In the genomic region with DNA sequence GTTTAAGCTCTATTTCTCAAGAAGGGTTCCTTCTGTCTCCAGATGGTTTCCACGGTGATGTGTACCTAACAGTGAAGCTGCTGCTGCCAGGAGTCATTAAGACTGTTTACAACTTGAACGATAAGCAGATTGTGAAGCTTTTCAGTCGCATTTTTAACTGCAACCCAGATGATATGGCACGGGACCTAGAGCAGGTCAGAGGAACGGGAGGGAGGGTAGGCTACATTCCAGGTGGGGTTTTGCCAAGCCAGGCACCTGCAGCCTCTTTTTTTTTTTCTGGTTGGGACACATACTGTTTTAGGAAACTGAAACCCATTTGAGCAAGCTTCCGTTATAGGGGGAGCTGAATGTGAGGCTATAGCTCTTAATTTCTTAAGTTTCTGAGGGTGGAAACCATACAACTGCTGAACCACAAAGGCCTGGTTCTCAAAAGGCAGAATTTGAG, we compare ENCODE assay signal across 13 cellular contexts. TPM values are rescaled to one million over a fixed set of nuclear protein-coding genes. Genes with fewer than 3 reads are reported as not detected.
DNase-seq lines count a peak whose midpoint lies in the region; ATAC-seq and TF ChIP-seq lines count a peak whose summit lies in the region.
"Had no signal": no experiment of that assay in that cellular context is flagged by ENCODE, and none has a peak within 500 bp of the region (broad histone marks: within the 10 kb centered on the region; RNA-seq: fewer than 3 reads in every experiment).

No MANE protein-coding gene starts in this region.

- CTCF ChIA-PET in activated CD4-positive, alpha-beta T cell treated with anti-CD3 and anti-CD28 coated beads, Interleukin-2, amount 10 ng/mL, durations not matched to agents 7 days and 5 days (lab: Charles Lee): interaction anchor here (0.6 to 2.8 kb wide), 7 partner anchors 10 to 449 kb away, joined by 3 to 14 read pairs (median 3); a partner anchor contains a TSS

- peaks cover 26% of the 10 kb centered on the region for H3K4me1 Mint-ChIP-seq in activated CD4-positive, alpha-beta T cell treated with anti-CD3 and anti-CD28 coated beads, Interleukin-2, amount 10 ng/mL, durations not matched to agents 7 days and 5 days
- peaks cover 17% of the 10 kb centered on the region for H3K4me1 Mint-ChIP-seq in activated T-helper 1 cell treated with anti-CD3 and anti-CD28 coated beads, Interleukin-12 subunit alpha, Interleukin-12 subunit beta, Interleukin-2, Interleukin-4 antibody, amounts not matched to agents 30 ng/mL and 10 ng/mL and 1 ng/mL, durations not matched to agents 14 hours and 24 hours and 36 hours (ENCODE audit: low read depth)
- H3K4me1 Mint-ChIP-seq: B cell had no signal

- DNase-seq in AG09319 (ENCODE audit: extremely low read depth, low read depth) (peak; percentile 24), GM13976 (ENCODE audit: low spot score) (peak; percentile 43), RPMI8226 (peak; percentile 94), lower lobe of right lung (no peak), NCI-H146 (lab: John Stamatoyannopoulos, UW) (no peak)
- no peak for DNase-seq in activated CD4-positive, alpha-beta T cell treated with anti-CD3 and anti-CD28 coated beads, Interleukin-2, amount 10 ng/mL, durations not matched to agents 7 days and 5 days
- DNase-seq in activated T-helper 1 cell treated with anti-CD3 and anti-CD28 coated beads, Interleukin-12 subunit alpha, Interleukin-12 subunit beta, Interleukin-2, Interleukin-4 antibody, amounts not matched to agents 30 ng/mL and 10 ng/mL and 1 ng/mL, durations not matched to agents 14 hours and 24 hours and 36 hours (ENCODE audit: low spot score): no peak
- DNase-seq: amygdala, foreskin fibroblast, islet precursor cell had no signal

- intact Hi-C loops in lower lobe of right lung (cut with DNase I): no loop called here
- intact Hi-C loops in activated T-helper 1 cell treated with anti-CD3 and anti-CD28 coated beads, Interleukin-12 subunit alpha, Interleukin-12 subunit beta, Interleukin-2, Interleukin-4 antibody, amounts not matched to agents 30 ng/mL and 10 ng/mL and 1 ng/mL, durations not matched to agents 14 hours and 24 hours and 36 hours (cut with micrococcal nuclease): no loop called here

- H3K4me1 ChIP-seq in lower lobe of right lung: peaks cover 10% of the 10 kb centered on the region

- peak overlapping the region; percentile 49 for H3K27ac ChIP-seq in lower lobe of right lung

- TF ChIP-seq CTCF in AG09319 (IDR thresholded peaks at IDR 0.05; ENCODE audit: low read depth, low read length): no peak
- no peak for TF ChIP-seq CTCF in GM13976 (IDR thresholded peaks at IDR 0.05; ENCODE audit: borderline replicate concordance, control extremely low read depth, extremely low read depth, insufficient read depth, missing control alignments)
- TF ChIP-seq CTCF in lower lobe of right lung (IDR thresholded peaks at IDR 0.05): no peak

- no peaks in the 10 kb centered on the region for H3K27me3 Mint-ChIP-seq in activated CD4-positive, alpha-beta T cell treated with anti-CD3 and anti-CD28 coated beads, Interleukin-2, amount 10 ng/mL, durations not matched to agents 7 days and 5 days
- no peaks in the 10 kb centered on the region for H3K27me3 Mint-ChIP-seq in activated T-helper 1 cell treated with anti-CD3 and anti-CD28 coated beads, Interleukin-12 subunit alpha, Interleukin-12 subunit beta, Interleukin-2, Interleukin-4 antibody, amounts not matched to agents 30 ng/mL and 10 ng/mL and 1 ng/mL, durations not matched to agents 14 hours and 24 hours and 36 hours (ENCODE audit: insufficient read depth)
- H3K27me3 Mint-ChIP-seq: B cell had no signal

- in situ Hi-C loops in GM13976 (cut with MboI; ENCODE audit: low sequenced_read_pairs, unreplicated experiment): no loop called here

- no peaks in the 10 kb centered on the region for H3K9me3 Mint-ChIP-seq in activated CD4-positive, alpha-beta T cell treated with anti-CD3 and anti-CD28 coated beads, Interleukin-2, amount 10 ng/mL, durations not matched to agents 7 days and 5 days
- H3K9me3 Mint-ChIP-seq in activated T-helper 1 cell treated with anti-CD3 and anti-CD28 coated beads, Interleukin-12 subunit alpha, Interleukin-12 subunit beta, Interleukin-2, Interleukin-4 antibody, amounts not matched to agents 30 ng/mL and 10 ng/mL and 1 ng/mL, durations not matched to agents 14 hours and 24 hours and 36 hours: no peaks in the 10 kb centered on the region

- H3K36me3 ChIP-seq in lower lobe of right lung: peaks cover 88% of the 10 kb centered on the region

- H3K4me3 Mint-ChIP-seq in activated CD4-positive, alpha-beta T cell treated with anti-CD3 and anti-CD28 coated beads, Interleukin-2, amount 10 ng/mL, durations not matched to agents 7 days and 5 days: no peak overlapping the region
- no peak overlapping the region for H3K4me3 Mint-ChIP-seq in activated T-helper 1 cell treated with anti-CD3 and anti-CD28 coated beads, Interleukin-12 subunit alpha, Interleukin-12 subunit beta, Interleukin-2, Interleukin-4 antibody, amounts not matched to agents 30 ng/mL and 10 ng/mL and 1 ng/mL, durations not matched to agents 14 hours and 24 hours and 36 hours
- H3K4me3 Mint-ChIP-seq: B cell had no signal

- ATAC-seq in lower lobe of right lung: peak; percentile 87 to 91
- no peak for ATAC-seq in HG03196 (IDR thresholded peaks at IDR 0.05; ENCODE audit: unreplicated experiment)
- ATAC-seq: K562 had no signal

- H3K36me3 Mint-ChIP-seq in activated CD4-positive, alpha-beta T cell treated with anti-CD3 and anti-CD28 coated beads, Interleukin-2, amount 10 ng/mL, durations not matched to agents 7 days and 5 days (ENCODE audit: low read depth): peaks cover 54% of the 10 kb centered on the region
- peaks cover 58% of the 10 kb centered on the region for H3K36me3 Mint-ChIP-seq in activated T-helper 1 cell treated with anti-CD3 and anti-CD28 coated beads, Interleukin-12 subunit alpha, Interleukin-12 subunit beta, Interleukin-2, Interleukin-4 antibody, amounts not matched to agents 30 ng/mL and 10 ng/mL and 1 ng/mL, durations not matched to agents 14 hours and 24 hours and 36 hours (ENCODE audit: low read depth)

- no peaks in the 10 kb centered on the region for H3K27me3 ChIP-seq in lower lobe of right lung (ENCODE audit: low read depth)

- H3K4me3 ChIP-seq in lower lobe of right lung: no peak overlapping the region
- H3K4me3 ChIP-seq: K562 had no signal

- H3K27ac Mint-ChIP-seq in activated CD4-positive, alpha-beta T cell treated with anti-CD3 and anti-CD28 coated beads, Interleukin-2, amount 10 ng/mL, durations not matched to agents 7 days and 5 days: no peak overlapping the region
- no peak overlapping the region for H3K27ac Mint-ChIP-seq in activated T-helper 1 cell treated with anti-CD3 and anti-CD28 coated beads, Interleukin-12 subunit alpha, Interleukin-12 subunit beta, Interleukin-2, Interleukin-4 antibody, amounts not matched to agents 30 ng/mL and 10 ng/mL and 1 ng/mL, durations not matched to agents 14 hours and 24 hours and 36 hours
- H3K27ac Mint-ChIP-seq: B cell had no signal

- POLR2A ChIA-PET in activated CD4-positive, alpha-beta T cell treated with anti-CD3 and anti-CD28 coated beads, Interleukin-2, amount 10 ng/mL, durations not matched to agents 7 days and 5 days (lab: Charles Lee): interaction anchor here (0.6 kb wide), 1 partner anchor 95 kb away, joined by 3 read pairs; no protein-coding TSS in a partner anchor

- no peaks in the 10 kb centered on the region for H3K9me3 ChIP-seq in lower lobe of right lung

RNA-seq across cellular contexts. Expression of a gene that starts 10.6 kb away (rescaled TPM):
- 26.6 TPM for total RNA-seq in lower lobe of right lung
- 10 to 100 TPM; 42.8 to 46.1 TPM for total RNA-seq in activated CD4-positive, alpha-beta T cell treated with anti-CD3 and anti-CD28 coated beads, Interleukin-2, amount 10 ng/mL, durations not matched to agents 7 days and 5 days
- 70.9 and 75.2 TPM in 2 replicates for total RNA-seq in activated T-helper 1 cell treated with anti-CD3 and anti-CD28 coated beads, Interleukin-12 subunit alpha, Interleukin-12 subunit beta, Interleukin-2, Interleukin-4 antibody, amounts not matched to agents 30 ng/mL and 10 ng/mL and 1 ng/mL, durations not matched to agents 14 hours and 24 hours and 36 hours

RNA-seq across cellular contexts. Expression of a gene that starts 29.6 kb away (rescaled TPM):
- total RNA-seq in lower lobe of right lung: 17.8 TPM
- total RNA-seq in activated CD4-positive, alpha-beta T cell treated with anti-CD3 and anti-CD28 coated beads, Interleukin-2, amount 10 ng/mL, durations not matched to agents 7 days and 5 days: 10 to 100 TPM; 24.4 to 25.0 TPM
- total RNA-seq in activated T-helper 1 cell treated with anti-CD3 and anti-CD28 coated beads, Interleukin-12 subunit alpha, Interleukin-12 subunit beta, Interleukin-2, Interleukin-4 antibody, amounts not matched to agents 30 ng/mL and 10 ng/mL and 1 ng/mL, durations not matched to agents 14 hours and 24 hours and 36 hours: 28.0 and 29.7 TPM in 2 replicates

RNA-seq across cellular contexts. Expression of a gene that starts 29.7 kb away (rescaled TPM):
- 1.5 TPM for total RNA-seq in lower lobe of right lung
- 1 to 10 TPM; 1.7 to 2.0 TPM for total RNA-seq in activated CD4-positive, alpha-beta T cell treated with anti-CD3 and anti-CD28 coated beads, Interleukin-2, amount 10 ng/mL, durations not matched to agents 7 days and 5 days
- total RNA-seq in activated T-helper 1 cell treated with anti-CD3 and anti-CD28 coated beads, Interleukin-12 subunit alpha, Interleukin-12 subunit beta, Interleukin-2, Interleukin-4 antibody, amounts not matched to agents 30 ng/mL and 10 ng/mL and 1 ng/mL, durations not matched to agents 14 hours and 24 hours and 36 hours: 0.96 and 1.0 TPM in 2 replicates

Comparison
In these comparisons a context has a peak if more than half of its experiments do, and no peak if none do; other contexts are left out.
1. DNase-seq: peak in AG09319 (single experiment), GM13976 (single experiment) and RPMI8226 (single experiment); none in lower lobe of right lung (single experiment), activated CD4-positive, alpha-beta T cell treated with anti-CD3 and anti-CD28 coated beads, Interleukin-2, amount 10 ng/mL, durations not matched to agents 7 days and 5 days (single experiment), activated T-helper 1 cell treated with anti-CD3 and anti-CD28 coated beads, Interleukin-12 subunit alpha, Interleukin-12 subunit beta, Interleukin-2, Interleukin-4 antibody, amounts not matched to agents 30 ng/mL and 10 ng/mL and 1 ng/mL, durations not matched to agents 14 hours and 24 hours and 36 hours (single experiment) and NCI-H146 (single experiment).